Comparison of ENCODE assay signal across 32 cellular contexts in genomic region chr2:19874726-19875125, GRCh38. TPM values are rescaled to one million over a fixed set of nuclear protein-coding genes. Genes with fewer than 3 reads are reported as not detected.
"Had no signal": no experiment of that assay in that cellular context is flagged by ENCODE, and none has a peak within 500 bp of the region (broad histone marks: within the 10 kb centered on the region; RNA-seq: fewer than 3 reads in every experiment).

No MANE protein-coding gene starts in this region.

- H3K4me3 ChIP-seq: ascending aorta, cardiac muscle cell, colonic mucosa, dorsolateral prefrontal cortex, heart left ventricle, left lung, lower lobe of right lung, smooth muscle cell, stomach, thyroid gland, upper lobe of right lung had no signal

- H3K27me3 Mint-ChIP-seq: activated CD4-positive, alpha-beta T cell treated with anti-CD3 and anti-CD28 coated beads, Interleukin-2, amount 10 ng/mL, durations not matched to agents 7 days and 5 days; activated CD8-positive, alpha-beta memory T cell treated with anti-CD3 and anti-CD28 coated beads, Interleukin-2, amount 10 ng/mL, durations not matched to agents 7 days and 5 days; activated CD8-positive, alpha-beta T cell treated with anti-CD3 and anti-CD28 coated beads for 36 hours; activated naive CD8-positive, alpha-beta T cell treated with anti-CD3 and anti-CD28 coated beads, Interleukin-2, amount 10 ng/mL, durations not matched to agents 7 days and 5 days; effector memory CD8-positive, alpha-beta T cell; stimulated activated naive B cell treated with anti-CD40 and anti-IgM and Interleukin-4, amounts not matched to agents 10 μg/mL and 1 μg/mL and 100 μg/mL, for 72 hours had no signal

- H3K4me1 ChIP-seq: ascending aorta, colonic mucosa, foreskin keratinocyte, heart left ventricle, left lung, lower lobe of right lung, stomach, thyroid gland, upper lobe of right lung had no signal

- H3K9me3 Mint-ChIP-seq: activated CD4-positive, alpha-beta T cell treated with anti-CD3 and anti-CD28 coated beads, Interleukin-2, amount 10 ng/mL, durations not matched to agents 7 days and 5 days; activated CD8-positive, alpha-beta T cell treated with anti-CD3 and anti-CD28 coated beads for 36 hours; activated naive CD4-positive, alpha-beta T cell treated with anti-CD3 and anti-CD28 coated beads for 36 hours; activated naive CD8-positive, alpha-beta T cell treated with anti-CD3 and anti-CD28 coated beads, Interleukin-2, amount 10 ng/mL, durations not matched to agents 7 days and 5 days; activated T-cell treated with anti-CD3 and anti-CD28 coated beads, Interleukin-2, amount 50 U/mL, for 72 hours; effector memory CD8-positive, alpha-beta T cell; immature natural killer cell; nephron; stimulated activated naive B cell treated with anti-CD40 and anti-IgM and Interleukin-4, amounts not matched to agents 10 μg/mL and 1 μg/mL and 100 μg/mL, for 72 hours had no signal

- H3K9me3 ChIP-seq: ascending aorta, colonic mucosa, heart left ventricle, left lung, lower lobe of right lung, stomach, thyroid gland, upper lobe of right lung had no signal

- H3K27ac Mint-ChIP-seq: activated CD4-positive, alpha-beta T cell treated with anti-CD3 and anti-CD28 coated beads, Interleukin-2, amount 10 ng/mL, durations not matched to agents 7 days and 5 days; activated CD8-positive, alpha-beta memory T cell treated with anti-CD3 and anti-CD28 coated beads, Interleukin-2, amount 10 ng/mL, durations not matched to agents 7 days and 5 days; activated CD8-positive, alpha-beta T cell treated with anti-CD3 and anti-CD28 coated beads for 36 hours; activated naive CD4-positive, alpha-beta T cell treated with anti-CD3 and anti-CD28 coated beads for 36 hours; activated naive CD8-positive, alpha-beta T cell treated with anti-CD3 and anti-CD28 coated beads, Interleukin-2, amount 10 ng/mL, durations not matched to agents 7 days and 5 days; activated T-cell treated with anti-CD3 and anti-CD28 coated beads, Interleukin-2, amount 50 U/mL, for 72 hours; brain; effector memory CD8-positive, alpha-beta T cell; immature natural killer cell; nephron; progenitor cell of endocrine pancreas; stimulated activated naive B cell treated with anti-CD40 and anti-IgM and Interleukin-4, amounts not matched to agents 10 μg/mL and 1 μg/mL and 100 μg/mL, for 72 hours had no signal

- H3K36me3 ChIP-seq: ascending aorta, cardiac muscle cell, colonic mucosa, heart left ventricle, left lung, lower lobe of right lung, stomach, thyroid gland, upper lobe of right lung had no signal

- H3K36me3 Mint-ChIP-seq: brain had no signal

- H3K27me3 ChIP-seq: ascending aorta, colonic mucosa, foreskin keratinocyte, heart left ventricle, left lung, stomach, thyroid gland, upper lobe of right lung had no signal

- ATAC-seq: activated CD8-positive, alpha-beta memory T cell treated with anti-CD3 and anti-CD28 coated beads, Interleukin-2, amount 10 ng/mL, durations not matched to agents 7 days and 5 days; activated CD8-positive, alpha-beta T cell treated with anti-CD3 and anti-CD28 coated beads for 36 hours; activated T-cell treated with anti-CD3 and anti-CD28 coated beads, Interleukin-2, amount 50 U/mL, for 72 hours; effector memory CD8-positive, alpha-beta T cell; esophagus mucosa; foreskin keratinocyte; heart left ventricle; left lung; lower lobe of right lung; stimulated activated naive B cell treated with anti-CD40 and anti-IgM and Interleukin-4, amounts not matched to agents 10 μg/mL and 1 μg/mL and 100 μg/mL, for 72 hours; upper lobe of right lung had no signal

- H3K27ac ChIP-seq: ascending aorta, cardiac muscle cell, colonic mucosa, dorsolateral prefrontal cortex, foreskin keratinocyte, heart left ventricle, left lung, lower lobe of right lung, stomach, thyroid gland, upper lobe of right lung had no signal

- H3K4me1 Mint-ChIP-seq: brain had no signal

- H3K4me3 Mint-ChIP-seq: activated CD4-positive, alpha-beta T cell treated with anti-CD3 and anti-CD28 coated beads, Interleukin-2, amount 10 ng/mL, durations not matched to agents 7 days and 5 days; activated CD8-positive, alpha-beta memory T cell treated with anti-CD3 and anti-CD28 coated beads, Interleukin-2, amount 10 ng/mL, durations not matched to agents 7 days and 5 days; activated CD8-positive, alpha-beta T cell treated with anti-CD3 and anti-CD28 coated beads for 36 hours; activated naive CD4-positive, alpha-beta T cell treated with anti-CD3 and anti-CD28 coated beads for 36 hours; activated naive CD8-positive, alpha-beta T cell treated with anti-CD3 and anti-CD28 coated beads, Interleukin-2, amount 10 ng/mL, durations not matched to agents 7 days and 5 days; activated T-cell treated with anti-CD3 and anti-CD28 coated beads, Interleukin-2, amount 50 U/mL, for 72 hours; brain; effector memory CD8-positive, alpha-beta T cell; immature natural killer cell; nephron; stimulated activated naive B cell treated with anti-CD40 and anti-IgM and Interleukin-4, amounts not matched to agents 10 μg/mL and 1 μg/mL and 100 μg/mL, for 72 hours had no signal

- DNase-seq: activated CD4-positive, alpha-beta T cell treated with anti-CD3 and anti-CD28 coated beads for 1 hour; activated CD4-positive, alpha-beta T cell treated with anti-CD3 and anti-CD28 coated beads, Interleukin-2, amount 10 ng/mL, durations not matched to agents 7 days and 5 days; activated CD8-positive, alpha-beta memory T cell treated with anti-CD3 and anti-CD28 coated beads, Interleukin-2, amount 10 ng/mL, durations not matched to agents 7 days and 5 days; activated CD8-positive, alpha-beta T cell treated with anti-CD3 and anti-CD28 coated beads for 36 hours; activated naive CD4-positive, alpha-beta T cell treated with anti-CD3 and anti-CD28 coated beads for 36 hours; activated naive CD8-positive, alpha-beta T cell treated with anti-CD3 and anti-CD28 coated beads, Interleukin-2, amount 10 ng/mL, durations not matched to agents 7 days and 5 days; activated T-cell treated with anti-CD3 and anti-CD28 coated beads for 4 hours; activated T-cell treated with anti-CD3 and anti-CD28 coated beads, Interleukin-2, amount 50 U/mL, for 72 hours; cerebellar nuclear complex; colonic mucosa; dorsolateral prefrontal cortex; effector memory CD8-positive, alpha-beta T cell; foreskin keratinocyte; heart left ventricle; hypothalamus; immature natural killer cell; left lung; lower lobe of right lung; mesenchymal stem cell; retina; stimulated activated CD4-positive, alpha-beta T cell treated with anti-CD3 and anti-CD28 coated beads, Interleukin-1b, Interleukin-23, amount 100 ng/mL, for 48 hours; stimulated activated naive B cell treated with anti-CD40 and anti-IgM and Interleukin-4, amounts not matched to agents 10 μg/mL and 1 μg/mL and 100 μg/mL, for 72 hours; stomach; thyroid gland; upper lobe of right lung had no signal

RNA-seq across cellular contexts. Expression of gene TTC32, which starts 27.1 kb away (rescaled TPM):
- total RNA-seq: ascending aorta had no signal
